6 cellular contexts compared by ENCODE assay signal in the genomic region with DNA sequence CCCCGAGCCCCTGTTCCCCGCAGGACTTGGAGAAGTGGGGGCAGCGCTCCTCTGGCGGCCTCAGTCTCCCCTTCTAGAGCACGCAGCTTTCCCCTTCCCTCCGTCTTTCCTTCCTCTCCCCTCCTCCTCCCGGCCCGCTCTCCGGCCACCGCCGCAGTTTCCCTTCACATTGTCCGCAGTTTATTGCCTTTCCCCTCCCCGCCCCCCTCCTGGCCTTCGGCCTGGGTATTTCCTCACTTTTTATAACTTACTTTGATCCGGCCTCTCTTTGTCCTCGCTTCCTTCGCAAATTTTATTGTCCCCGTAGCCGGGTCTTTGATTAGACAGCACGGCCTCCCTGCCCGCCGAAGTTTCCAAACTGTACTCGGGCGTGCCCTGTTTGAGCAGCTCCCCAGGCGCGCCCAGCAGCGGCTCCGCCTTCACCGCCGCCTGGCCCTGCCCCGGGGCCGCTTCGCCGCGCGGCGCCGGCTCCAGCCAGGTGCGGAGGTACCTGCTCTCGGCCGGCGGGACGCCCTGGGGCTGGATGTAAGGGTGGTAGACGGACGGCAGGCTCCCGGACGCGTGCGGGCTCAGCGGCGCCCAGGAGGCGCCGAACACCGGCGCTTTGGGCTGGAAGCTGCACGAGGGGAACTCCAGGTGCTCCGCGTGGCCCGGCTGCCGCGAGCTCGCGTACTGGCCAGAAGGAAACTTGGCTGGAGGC. TPM values are rescaled to one million over a fixed set of nuclear protein-coding genes. Genes with fewer than 3 reads are reported as not detected.
DNase-seq lines count a peak whose midpoint lies in the region; ATAC-seq, FAIRE-seq and TF ChIP-seq lines count a peak whose summit lies in the region.

No MANE protein-coding gene starts in this region.

- peak overlapping the region in 3 of 8 donors; percentile 8 to 77 (median 12) for H3K27ac Mint-ChIP-seq in CD8-positive, alpha-beta memory T cell
- no peak overlapping the region for H3K27ac Mint-ChIP-seq in endothelial cell (ENCODE audit: unreplicated experiment)

- peaks cover 0 to 5% (median 0%) of the 10 kb centered on the region in 5 donors for H3K9me3 Mint-ChIP-seq in CD8-positive, alpha-beta memory T cell
- H3K9me3 Mint-ChIP-seq in endothelial cell (ENCODE audit: unreplicated experiment), result no peaks in the 10 kb centered on the region

- no peak for FAIRE-seq in small intestine (lab: Jason Lieb, UNC)

- WGBS in small intestine, 3 donors, result 0 to 1% (median 0%) methylated on average over 61 to 63 of the region's 63 CpGs

- no peaks in the 10 kb centered on the region for H3K36me3 Mint-ChIP-seq in CD8-positive, alpha-beta memory T cell
- H3K36me3 Mint-ChIP-seq in endothelial cell (ENCODE audit: low read depth, unreplicated experiment), result no peaks in the 10 kb centered on the region

- H3K9me3 ChIP-seq in CD8-positive, alpha-beta memory T cell (ENCODE audit: low read length), result no peaks in the 10 kb centered on the region
- no peaks in the 10 kb centered on the region for H3K9me3 ChIP-seq in small intestine (ENCODE audit: control insufficient read depth, low read depth)

- H3K27ac ChIP-seq in CD8-positive, alpha-beta memory T cell (ENCODE audit: low read depth, low read length), result peak overlapping the region; percentile 79
- no peak overlapping the region for H3K27ac ChIP-seq in small intestine (ENCODE audit: low read depth in 1 of 2, low read length in 1 of 2)

- peak in 2 of 5 donors; percentile 36 to 37 for DNase-seq in CD8-positive, alpha-beta memory T cell
- DNase-seq in NCI-H774 (lab: John Stamatoyannopoulos, UW) (peak; percentile 78), endothelial cell (ENCODE audit: low spot score) (no peak), small intestine (peak; percentile 23), retina (no peak)

- peaks cover 59 to 91% of the 10 kb centered on the region in 2 donors for H3K27me3 Mint-ChIP-seq in CD8-positive, alpha-beta memory T cell
- H3K27me3 Mint-ChIP-seq in endothelial cell (ENCODE audit: unreplicated experiment), result peaks cover 38% of the 10 kb centered on the region

- TF ChIP-seq CTCF in endothelial cell (IDR thresholded peaks at IDR 0.05; ENCODE audit: unreplicated experiment), result no peak

- POLR2A ChIA-PET in CD8-positive, alpha-beta memory T cell (lab: Charles Lee), result interaction anchor here (0.6 kb wide), 1 partner anchor 154 kb away, joined by 4 read pairs; no protein-coding TSS in a partner anchor

- CTCF ChIA-PET in CD8-positive, alpha-beta memory T cell (lab: Charles Lee), result interaction anchor here (0.7 to 5.8 kb wide), 7 partner anchors 8 to 590 kb away, joined by 3 to 25 read pairs (median 4); a partner anchor contains a TSS

- H3K36me3 ChIP-seq in CD8-positive, alpha-beta memory T cell (ENCODE audit: insufficient read depth, low read length), result no peaks in the 10 kb centered on the region
- no peaks in the 10 kb centered on the region for H3K36me3 ChIP-seq in small intestine (ENCODE audit: control insufficient read depth in 2 of 2, insufficient read depth in 2 of 2, low read length in 2 of 2)

- ATAC-seq in HG03439 (IDR thresholded peaks at IDR 0.05; ENCODE audit: unreplicated experiment), result no peak

- peaks cover 6 to 21% (median 12%) of the 10 kb centered on the region in 3 donors for H3K4me1 Mint-ChIP-seq in CD8-positive, alpha-beta memory T cell
- H3K4me1 Mint-ChIP-seq in endothelial cell (ENCODE audit: unreplicated experiment), result peaks cover 15% of the 10 kb centered on the region

- peak overlapping the region; percentile 76 to 91 (median 84) for H3K4me3 Mint-ChIP-seq in CD8-positive, alpha-beta memory T cell
- peak overlapping the region; percentile 88 for H3K4me3 Mint-ChIP-seq in endothelial cell (ENCODE audit: unreplicated experiment)

- H3K4me1 ChIP-seq in CD8-positive, alpha-beta memory T cell (ENCODE audit: insufficient read depth, low read length), result peaks cover 21% of the 10 kb centered on the region
- H3K4me1 ChIP-seq in small intestine (ENCODE audit: control insufficient read depth in 2 of 2, insufficient read depth in 1 of 2, low read depth in 1 of 2, low read length in 1 of 2), result no peaks in the 10 kb centered on the region

- H3K4me3 ChIP-seq in CD8-positive, alpha-beta memory T cell (ENCODE audit: low read length), result peak overlapping the region; percentile 41
- peak overlapping the region in 1 of 2 donors; percentile 40 for H3K4me3 ChIP-seq in small intestine (ENCODE audit: low read depth in 1 of 2, low read length in 2 of 2)

- H3K27me3 ChIP-seq in CD8-positive, alpha-beta memory T cell (ENCODE audit: insufficient read depth, low read length, poor library complexity, severe bottlenecking), result peaks cover 81% of the 10 kb centered on the region
- peaks cover 9 to 77% of the 10 kb centered on the region in 2 donors for H3K27me3 ChIP-seq in small intestine (ENCODE audit: control insufficient read depth in 2 of 2, insufficient read depth in 2 of 2, low read length in 2 of 2)

RNA-seq across cellular contexts. Expression of a gene that starts 0.5 kb away (rescaled TPM):
- 1 to 10 TPM; 2.0 to 2.6 TPM for total RNA-seq in CD8-positive, alpha-beta memory T cell
- not detected for polyA plus RNA-seq in CD8-positive, alpha-beta memory T cell
- total RNA-seq in endothelial cell (ENCODE audit: unreplicated experiment), result 0.49 TPM
- polyA plus RNA-seq in small intestine, result under 1 TPM in 2 of 3 donors, not detected in 1; 0.07 to 0.54 TPM

RNA-seq across cellular contexts. Expression of a gene that starts 10.6 kb away (rescaled TPM):
- not detected for total RNA-seq in CD8-positive, alpha-beta memory T cell
- not detected for polyA plus RNA-seq in CD8-positive, alpha-beta memory T cell
- total RNA-seq in endothelial cell (ENCODE audit: unreplicated experiment), result 0.15 TPM
- under 1 TPM in 1 of 3 donors, not detected in 2; 0.12 TPM for polyA plus RNA-seq in small intestine

RNA-seq across cellular contexts. Expression of a gene that starts 14.8 kb away (rescaled TPM):
- total RNA-seq in CD8-positive, alpha-beta memory T cell, result under 1 TPM; 0.89 to 0.96 TPM
- 0.87 TPM for polyA plus RNA-seq in CD8-positive, alpha-beta memory T cell
- 3.6 TPM for total RNA-seq in endothelial cell (ENCODE audit: unreplicated experiment)
- 1 to 10 TPM in 2 of 3 donors, not detected in 1; 4.3 to 4.9 TPM for polyA plus RNA-seq in small intestine

RNA-seq across cellular contexts. Expression of a gene that starts 20.9 kb away (rescaled TPM):
- under 1 TPM; 0.22 to 0.37 TPM for total RNA-seq in CD8-positive, alpha-beta memory T cell
- polyA plus RNA-seq in CD8-positive, alpha-beta memory T cell, result not detected
- 1.9 TPM for total RNA-seq in endothelial cell (ENCODE audit: unreplicated experiment)
- polyA plus RNA-seq in small intestine, result 1 to 10 TPM in 2 of 3 donors, under 1 TPM in 1; 0.45 to 6.9 (median 1.1) TPM

RNA-seq across cellular contexts. Expression of a gene that starts 32.1 kb away (rescaled TPM):
- not detected for total RNA-seq in CD8-positive, alpha-beta memory T cell
- polyA plus RNA-seq in CD8-positive, alpha-beta memory T cell, result not detected
- total RNA-seq in endothelial cell (ENCODE audit: unreplicated experiment), result 0.59 TPM
- polyA plus RNA-seq in small intestine, result 1 to 10 TPM in 1 of 3 donors, not detected in 2; 5.8 TPM

Comparison
In these comparisons a context has a peak if more than half of its experiments do, and no peak if none do; other contexts are left out.
1. DNase-seq: peak in NCI-H774 (single experiment) and small intestine (single experiment); none in endothelial cell (single experiment) and retina (single experiment).